In genomic region chr14:75820761-75821160, GRCh38 we compare ENCODE assay signal across 21 cellular contexts.
"Had no signal": no experiment of that assay in that cellular context is flagged by ENCODE, and none has a peak within 500 bp of the region (broad histone marks: within the 10 kb centered on the region; RNA-seq: fewer than 3 reads in every experiment).

No MANE protein-coding gene starts in this region.

- DNase-seq: activated B cell treated with CpG ODN at 0.5 μM for 24 hours; activated CD4-positive, alpha-beta memory T cell treated with anti-CD3 and anti-CD28 coated beads for 36 hours; activated CD4-positive, alpha-beta T cell treated with anti-CD3 and anti-CD28 coated beads for 48 hours; activated naive CD4-positive, alpha-beta T cell treated with Interleukin-2 at 50 U/mL for 16 hours; activated naive CD8-positive, alpha-beta T cell treated with anti-CD3 and anti-CD28 coated beads, Interleukin-2, amount 10 ng/mL, durations not matched to agents 7 days and 5 days; activated T-cell treated with anti-CD3 and anti-CD28 coated beads, Interleukin-2, amount 50 U/mL, for 48 hours; amniotic stem cell; cerebellar nuclear complex; cortex of kidney; endodermal cell; esophagus squamous epithelium; head of caudate nucleus; left cardiac atrium; occipital lobe; stimulated activated CD4-positive, alpha-beta T cell treated with anti-CD3 and anti-CD28 coated beads, Interleukin-2, amount 100 ng/mL, for 48 hours; stimulated activated CD8-positive, alpha-beta memory T cell treated with anti-CD3 and anti-CD28 coated beads, Interleukin-4, amount 100 ng/mL, for 48 hours; stimulated activated naive B cell treated with anti-CD40 and anti-IgM and Interleukin-4, amounts not matched to agents 10 μg/mL and 1 μg/mL and 100 μg/mL, for 72 hours; testis had no signal

- H3K9me3 ChIP-seq: esophagus squamous epithelium, gastroesophageal sphincter, testis had no signal

- H3K27ac ChIP-seq: esophagus squamous epithelium, gastroesophageal sphincter, testis had no signal

- H3K9me3 Mint-ChIP-seq: activated B cell treated with CpG ODN at 0.5 μM for 24 hours; activated CD4-positive, alpha-beta memory T cell treated with anti-CD3 and anti-CD28 coated beads for 36 hours; activated naive CD8-positive, alpha-beta T cell treated with anti-CD3 and anti-CD28 coated beads, Interleukin-2, amount 10 ng/mL, durations not matched to agents 7 days and 5 days; endodermal cell; stimulated activated naive B cell treated with anti-CD40 and anti-IgM and Interleukin-4, amounts not matched to agents 10 μg/mL and 1 μg/mL and 100 μg/mL, for 72 hours; T-helper 1 cell treated with Interleukin-12 subunit alpha and Interleukin-12 subunit beta and Interleukin-4 antibody, amounts not matched to agents 30 μg/mL and 1 μg/mL, for 36 hours had no signal

- H3K27ac Mint-ChIP-seq: activated B cell treated with CpG ODN at 0.5 μM for 24 hours; activated CD4-positive, alpha-beta memory T cell treated with anti-CD3 and anti-CD28 coated beads for 36 hours; activated naive CD8-positive, alpha-beta T cell treated with anti-CD3 and anti-CD28 coated beads, Interleukin-2, amount 10 ng/mL, durations not matched to agents 7 days and 5 days; stimulated activated naive B cell treated with anti-CD40 and anti-IgM and Interleukin-4, amounts not matched to agents 10 μg/mL and 1 μg/mL and 100 μg/mL, for 72 hours; T-helper 1 cell treated with Interleukin-12 subunit alpha and Interleukin-12 subunit beta and Interleukin-4 antibody, amounts not matched to agents 30 μg/mL and 1 μg/mL, for 36 hours had no signal

- H3K27me3 ChIP-seq: esophagus squamous epithelium, gastroesophageal sphincter, testis had no signal

- ATAC-seq: gastroesophageal sphincter; left cardiac atrium; sciatic nerve; stimulated activated naive B cell treated with anti-CD40 and anti-IgM and Interleukin-4, amounts not matched to agents 10 μg/mL and 1 μg/mL and 100 μg/mL, for 72 hours had no signal

- H3K27me3 Mint-ChIP-seq: activated B cell treated with CpG ODN at 0.5 μM for 24 hours; activated CD4-positive, alpha-beta memory T cell treated with anti-CD3 and anti-CD28 coated beads for 36 hours; activated naive CD8-positive, alpha-beta T cell treated with anti-CD3 and anti-CD28 coated beads, Interleukin-2, amount 10 ng/mL, durations not matched to agents 7 days and 5 days; stimulated activated naive B cell treated with anti-CD40 and anti-IgM and Interleukin-4, amounts not matched to agents 10 μg/mL and 1 μg/mL and 100 μg/mL, for 72 hours had no signal

- H3K4me3 ChIP-seq: esophagus squamous epithelium, gastroesophageal sphincter, testis had no signal

- H3K4me1 Mint-ChIP-seq: activated B cell treated with CpG ODN at 0.5 μM for 24 hours, endodermal cell had no signal

- H3K4me3 Mint-ChIP-seq: activated B cell treated with CpG ODN at 0.5 μM for 24 hours; activated CD4-positive, alpha-beta memory T cell treated with anti-CD3 and anti-CD28 coated beads for 36 hours; activated naive CD8-positive, alpha-beta T cell treated with anti-CD3 and anti-CD28 coated beads, Interleukin-2, amount 10 ng/mL, durations not matched to agents 7 days and 5 days; endodermal cell; stimulated activated naive B cell treated with anti-CD40 and anti-IgM and Interleukin-4, amounts not matched to agents 10 μg/mL and 1 μg/mL and 100 μg/mL, for 72 hours; T-helper 1 cell treated with Interleukin-12 subunit alpha and Interleukin-12 subunit beta and Interleukin-4 antibody, amounts not matched to agents 30 μg/mL and 1 μg/mL, for 36 hours had no signal
